ENCODE assay signal across 7 cellular contexts in the genomic region with DNA sequence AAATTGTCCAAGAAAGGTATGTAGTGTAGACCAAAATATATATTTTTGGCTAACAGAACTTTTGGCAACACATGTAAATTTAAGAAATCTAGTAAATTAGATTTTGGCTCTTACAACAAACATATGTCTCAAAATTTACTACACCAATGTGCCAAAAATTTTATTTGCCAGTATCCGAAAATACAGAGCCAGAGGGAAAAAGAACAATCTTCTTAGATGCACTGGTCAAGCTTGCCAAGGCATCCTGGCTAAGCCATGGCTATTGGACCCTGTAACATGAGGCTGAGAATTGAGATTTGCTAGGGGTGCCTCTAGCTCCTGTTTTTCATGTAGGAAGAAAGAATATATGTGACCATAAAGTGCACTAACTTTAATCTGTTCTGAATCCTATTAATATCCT.
"Had no signal": no experiment of that assay in that cellular context is flagged by ENCODE, and none has a peak within 500 bp of the region (broad histone marks: within the 10 kb centered on the region; RNA-seq: fewer than 3 reads in every experiment).

No MANE protein-coding gene starts in this region.

- H3K4me3 Mint-ChIP-seq: IgD-negative memory B cell had no signal

- DNase-seq: GM23248, GOT3, H7, KBM-7 had no signal

- ATAC-seq: HCT116, HepG2 had no signal

- H3K27me3 Mint-ChIP-seq: IgD-negative memory B cell had no signal

- H3K36me3 Mint-ChIP-seq: IgD-negative memory B cell had no signal

- H3K4me1 Mint-ChIP-seq: IgD-negative memory B cell had no signal

- H3K27ac Mint-ChIP-seq: IgD-negative memory B cell had no signal
